In genomic region chr7:142409471-142409870, GRCh38 we compare ENCODE assay signal across 19 cellular contexts.
"Had no signal": no experiment of that assay in that cellular context is flagged by ENCODE, and none has a peak within 500 bp of the region (broad histone marks: within the 10 kb centered on the region; RNA-seq: fewer than 3 reads in every experiment).

No MANE protein-coding gene starts in this region.

- ATAC-seq: activated CD4-positive, alpha-beta T cell treated with anti-CD3 and anti-CD28 coated beads for 36 hours; activated CD8-positive, alpha-beta T cell treated with anti-CD3 and anti-CD28 coated beads for 36 hours; activated T-cell treated with anti-CD3 and anti-CD28 coated beads, Interleukin-2, amount 50 U/mL, for 72 hours had no signal

- H3K4me3 Mint-ChIP-seq: activated CD4-positive, alpha-beta T cell treated with anti-CD3 and anti-CD28 coated beads for 36 hours; activated CD8-positive, alpha-beta T cell treated with anti-CD3 and anti-CD28 coated beads for 36 hours; activated naive CD4-positive, alpha-beta T cell treated with anti-CD3 and anti-CD28 coated beads, Interleukin-2, amount 10 ng/mL, durations not matched to agents 7 days and 5 days; activated naive CD8-positive, alpha-beta T cell treated with anti-CD3 and anti-CD28 coated beads for 36 hours; activated T-cell treated with anti-CD3 and anti-CD28 coated beads, Interleukin-2, amount 50 U/mL, for 72 hours had no signal

- DNase-seq: activated CD4-positive, alpha-beta T cell treated with anti-CD3 and anti-CD28 coated beads for 36 hours; activated CD8-positive, alpha-beta memory T cell treated with anti-CD3 and anti-CD28 coated beads, Interleukin-2, amount 50 U/mL, for 4 hours; activated CD8-positive, alpha-beta T cell treated with anti-CD3 and anti-CD28 coated beads for 36 hours; activated gamma-delta T cell treated with Interleukin-2 at 50 U/mL for 16 hours; activated naive CD4-positive, alpha-beta T cell treated with anti-CD3 and anti-CD28 coated beads, Interleukin-2, amount 10 ng/mL, durations not matched to agents 7 days and 5 days; activated naive CD8-positive, alpha-beta T cell treated with anti-CD3 and anti-CD28 coated beads for 36 hours; activated T-cell treated with anti-CD3 and anti-CD28 coated beads, Interleukin-2, amount 50 U/mL, for 72 hours; brain microvascular endothelial cell; cerebellar nuclear complex; NCI-H1092 treated with DMSO at 0.1 percent for 48 hours; NCI-H1417 treated with DMSO at 0.1 percent for 48 hours; NCI-H1694 treated with DMSO at 0.1 percent for 48 hours; NCI-H2029 treated with DMSO at 0.1 percent for 48 hours; NCI-H510A treated with DMSO at 0.1 percent for 48 hours; SHP77 treated with DMSO at 0.1 percent for 48 hours; T-helper 2 cell; T1000; WERI-Rb-1 had no signal

- H3K27me3 ChIP-seq: brain microvascular endothelial cell had no signal

- H3K36me3 ChIP-seq: brain microvascular endothelial cell, WERI-Rb-1 had no signal

- H3K9me3 Mint-ChIP-seq: activated CD8-positive, alpha-beta T cell treated with anti-CD3 and anti-CD28 coated beads for 36 hours; activated naive CD4-positive, alpha-beta T cell treated with anti-CD3 and anti-CD28 coated beads, Interleukin-2, amount 10 ng/mL, durations not matched to agents 7 days and 5 days; activated naive CD8-positive, alpha-beta T cell treated with anti-CD3 and anti-CD28 coated beads for 36 hours; activated T-cell treated with anti-CD3 and anti-CD28 coated beads, Interleukin-2, amount 50 U/mL, for 72 hours; activated T-helper 2 cell treated with anti-CD3 and anti-CD28 coated beads, Interferon-gamma antibody, Interleukin-2, Interleukin-4, amounts not matched to agents 10 μg/mL and 5 μg/mL and 100 μg/mL, durations not matched to agents 14 hours and 24 hours and 36 hours had no signal

- H3K36me3 Mint-ChIP-seq: activated naive CD4-positive, alpha-beta T cell treated with anti-CD3 and anti-CD28 coated beads, Interleukin-2, amount 10 ng/mL, durations not matched to agents 7 days and 5 days; activated naive CD8-positive, alpha-beta T cell treated with anti-CD3 and anti-CD28 coated beads for 36 hours had no signal

- H3K27me3 Mint-ChIP-seq: activated CD4-positive, alpha-beta T cell treated with anti-CD3 and anti-CD28 coated beads for 36 hours; activated CD8-positive, alpha-beta T cell treated with anti-CD3 and anti-CD28 coated beads for 36 hours; activated naive CD8-positive, alpha-beta T cell treated with anti-CD3 and anti-CD28 coated beads for 36 hours had no signal

- H3K27ac Mint-ChIP-seq: activated CD4-positive, alpha-beta T cell treated with anti-CD3 and anti-CD28 coated beads for 36 hours; activated CD8-positive, alpha-beta T cell treated with anti-CD3 and anti-CD28 coated beads for 36 hours; activated naive CD4-positive, alpha-beta T cell treated with anti-CD3 and anti-CD28 coated beads, Interleukin-2, amount 10 ng/mL, durations not matched to agents 7 days and 5 days; activated naive CD8-positive, alpha-beta T cell treated with anti-CD3 and anti-CD28 coated beads for 36 hours; activated T-cell treated with anti-CD3 and anti-CD28 coated beads, Interleukin-2, amount 50 U/mL, for 72 hours; activated T-helper 2 cell treated with anti-CD3 and anti-CD28 coated beads, Interferon-gamma antibody, Interleukin-2, Interleukin-4, amounts not matched to agents 10 μg/mL and 5 μg/mL and 100 μg/mL, durations not matched to agents 14 hours and 24 hours and 36 hours had no signal

- H3K27ac ChIP-seq: brain microvascular endothelial cell, WERI-Rb-1 had no signal
